18 cellular contexts compared by ENCODE assay signal in the genomic region with DNA sequence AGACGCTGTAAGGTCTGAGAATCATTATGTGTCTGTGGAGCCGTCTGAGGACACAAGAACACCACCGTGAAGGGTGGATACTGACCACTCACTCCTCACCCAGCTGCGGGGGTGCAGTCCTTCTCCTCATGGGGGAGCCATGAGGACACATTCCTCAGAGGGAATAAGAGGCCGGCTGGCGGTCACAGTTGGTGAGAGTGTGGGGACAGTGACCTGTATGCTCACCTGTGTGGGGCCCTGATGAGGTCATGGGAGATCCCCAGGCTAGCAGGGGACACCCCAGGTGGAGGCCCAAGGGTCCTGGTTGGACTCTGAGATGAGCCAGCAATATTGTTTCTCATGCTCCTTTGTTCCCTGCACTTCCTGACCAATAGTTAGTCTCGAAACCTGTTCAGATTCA. TPM values are rescaled to one million over a fixed set of nuclear protein-coding genes. Genes with fewer than 3 reads are reported as not detected.
DNase-seq lines count a peak whose midpoint lies in the region; ATAC-seq and TF ChIP-seq lines count a peak whose summit lies in the region.
"Had no signal": no experiment of that assay in that cellular context is flagged by ENCODE, and none has a peak within 500 bp of the region (broad histone marks: within the 10 kb centered on the region; RNA-seq: fewer than 3 reads in every experiment).

No MANE protein-coding gene starts in this region.

- H3K4me3 Mint-ChIP-seq in dendritic cell treated with granulocyte-macrophage colony-stimulating factor and Interleukin-4, amounts not matched to agents 40 ng/mL and 50 ng/mL, for 4 days = no peak overlapping the region
- no peak overlapping the region for H3K4me3 Mint-ChIP-seq in stimulated activated naive B cell treated with anti-CD40 and anti-IgM and Interleukin-4, amounts not matched to agents 10 μg/mL and 1 μg/mL and 100 μg/mL, for 72 hours
- H3K4me3 Mint-ChIP-seq: CD4-positive, CD25-positive, alpha-beta regulatory T cell; IgD-negative memory B cell had no signal

- peaks cover 2% of the 10 kb centered on the region for H3K9me3 ChIP-seq in mesenchymal stem cell (ENCODE audit: control insufficient read depth, low read length)
- H3K9me3 ChIP-seq in upper lobe of left lung = no peaks in the 10 kb centered on the region
- H3K9me3 ChIP-seq in HAP-1 = no peaks in the 10 kb centered on the region
- H3K9me3 ChIP-seq: BLaER1 had no signal

- H4K8ac ChIP-seq in mesenchymal stem cell (ENCODE audit: low read length) = no peak overlapping the region

- H3K27me3 ChIP-seq in mesenchymal stem cell (ENCODE audit: control insufficient read depth in 1 of 2, insufficient read depth in 1 of 2, low read length in 2 of 2) (peaks cover 0 to 22% of the 10 kb centered on the region in 2 experiments), upper lobe of left lung (no peaks in the 10 kb centered on the region), HAP-1 (ENCODE audit: low read depth) (no peaks in the 10 kb centered on the region)
- H3K27me3 ChIP-seq: BLaER1 had no signal

- peak overlapping the region in 1 of 2 experiments; percentile 15 for H3K14ac ChIP-seq in mesenchymal stem cell (ENCODE audit: low read length in 2 of 2)

- 88% methylated on average over 7 of the region's 7 CpGs for WGBS in mesenchymal stem cell
- 85 to 87% methylated on average over 7 of the region's 7 CpGs for WGBS in upper lobe of left lung, 2 donors

- no peaks in the 10 kb centered on the region for H3K36me3 Mint-ChIP-seq in dendritic cell treated with granulocyte-macrophage colony-stimulating factor and Interleukin-4, amounts not matched to agents 40 ng/mL and 50 ng/mL, for 4 days (ENCODE audit: low read depth)
- no peaks in the 10 kb centered on the region for H3K36me3 Mint-ChIP-seq in stimulated activated naive B cell treated with anti-CD40 and anti-IgM and Interleukin-4, amounts not matched to agents 10 μg/mL and 1 μg/mL and 100 μg/mL, for 72 hours
- H3K36me3 Mint-ChIP-seq: CD4-positive, CD25-positive, alpha-beta regulatory T cell; IgD-negative memory B cell had no signal

- H2AFZ ChIP-seq in mesenchymal stem cell (ENCODE audit: low read depth, low read length) = no peak overlapping the region
- H2AFZ ChIP-seq: GM23248 had no signal

- H3K4me2 ChIP-seq in mesenchymal stem cell (ENCODE audit: low read length, poor library complexity, severe bottlenecking) = no peak overlapping the region
- H3K4me2 ChIP-seq: BLaER1 had no signal

- no peak for TF ChIP-seq EP300 in upper lobe of left lung (IDR thresholded peaks at IDR 0.05)

- peak overlapping the region; percentile 98 for H2AK5ac ChIP-seq in mesenchymal stem cell (ENCODE audit: low read length, severe bottlenecking)

- H3K27ac Mint-ChIP-seq in dendritic cell treated with granulocyte-macrophage colony-stimulating factor and Interleukin-4, amounts not matched to agents 40 ng/mL and 50 ng/mL, for 4 days = peak overlapping the region; percentile 46
- H3K27ac Mint-ChIP-seq in stimulated activated naive B cell treated with anti-CD40 and anti-IgM and Interleukin-4, amounts not matched to agents 10 μg/mL and 1 μg/mL and 100 μg/mL, for 72 hours = no peak overlapping the region
- H3K27ac Mint-ChIP-seq: CD4-positive, CD25-positive, alpha-beta regulatory T cell; IgD-negative memory B cell had no signal

- TF ChIP-seq CTCF in upper lobe of left lung (IDR thresholded peaks at IDR 0.05) = no peak

- no peak overlapping the region for H3K18ac ChIP-seq in mesenchymal stem cell (ENCODE audit: low read depth in 1 of 2, low read length in 2 of 2)

- H3K36me3 ChIP-seq in mesenchymal stem cell (ENCODE audit: control insufficient read depth in 1 of 2, insufficient read depth in 2 of 2, low read depth in 1 of 2, low read length in 2 of 2) (no peaks in the 10 kb centered on the region), upper lobe of left lung (no peaks in the 10 kb centered on the region), HAP-1 (replicated peaks) (no peaks in the 10 kb centered on the region)
- H3K36me3 ChIP-seq: BLaER1 had no signal

- H2BK120ac ChIP-seq in mesenchymal stem cell (ENCODE audit: low read depth, low read length) = no peak overlapping the region

- H3K4me3 ChIP-seq in mesenchymal stem cell (ENCODE audit: insufficient read depth in 1 of 2, low read depth in 1 of 2, low read length in 2 of 2) = no peak overlapping the region
- no peak overlapping the region for H3K4me3 ChIP-seq in upper lobe of left lung
- no peak overlapping the region for H3K4me3 ChIP-seq in HAP-1
- H3K4me3 ChIP-seq: BLaER1 had no signal

- in situ Hi-C loops in HAP-1 (cut with MboI; ENCODE audit: low sequenced_read_pairs) = no loop called here

- no peaks in the 10 kb centered on the region for H3K79me1 ChIP-seq in mesenchymal stem cell (replicated peaks; ENCODE audit: low read length, poor library complexity, severe bottlenecking)

- H3K4me1 ChIP-seq in mesenchymal stem cell (ENCODE audit: control insufficient read depth, insufficient read depth, low read depth, low read length) (peaks cover 20% of the 10 kb centered on the region), upper lobe of left lung (no peaks in the 10 kb centered on the region), HAP-1 (no peaks in the 10 kb centered on the region)
- H3K4me1 ChIP-seq: BLaER1 had no signal

- intact Hi-C loops in dendritic cell treated with granulocyte-macrophage colony-stimulating factor and Interleukin-4, amounts not matched to agents 40 ng/mL and 50 ng/mL, for 4 days (cut with micrococcal nuclease) = no loop called here

- peaks cover 66% of the 10 kb centered on the region for H3K4me1 Mint-ChIP-seq in dendritic cell treated with granulocyte-macrophage colony-stimulating factor and Interleukin-4, amounts not matched to agents 40 ng/mL and 50 ng/mL, for 4 days (ENCODE audit: low read depth)
- peaks cover 25 to 30% of the 10 kb centered on the region in 2 donors for H3K4me1 Mint-ChIP-seq in stimulated activated naive B cell treated with anti-CD40 and anti-IgM and Interleukin-4, amounts not matched to agents 10 μg/mL and 1 μg/mL and 100 μg/mL, for 72 hours
- H3K4me1 Mint-ChIP-seq: CD4-positive, CD25-positive, alpha-beta regulatory T cell had no signal

- H2BK15ac ChIP-seq in mesenchymal stem cell (ENCODE audit: low read depth, poor library complexity, severe bottlenecking) = no peak overlapping the region

- no peaks in the 10 kb centered on the region for H3K27me3 Mint-ChIP-seq in dendritic cell treated with granulocyte-macrophage colony-stimulating factor and Interleukin-4, amounts not matched to agents 40 ng/mL and 50 ng/mL, for 4 days
- no peaks in the 10 kb centered on the region for H3K27me3 Mint-ChIP-seq in stimulated activated naive B cell treated with anti-CD40 and anti-IgM and Interleukin-4, amounts not matched to agents 10 μg/mL and 1 μg/mL and 100 μg/mL, for 72 hours
- H3K27me3 Mint-ChIP-seq: IgD-negative memory B cell had no signal

- peak overlapping the region; percentile 21 for H3K27ac ChIP-seq in mesenchymal stem cell (ENCODE audit: low read length, poor library complexity, severe bottlenecking)
- H3K27ac ChIP-seq in upper lobe of left lung = no peak overlapping the region
- H3K27ac ChIP-seq: 22Rv1, BLaER1, GM23248 had no signal

- no peak for TF ChIP-seq POLR2A in upper lobe of left lung (IDR thresholded peaks at IDR 0.05)

- no peak overlapping the region for H3K4ac ChIP-seq in mesenchymal stem cell (ENCODE audit: low read depth in 1 of 2, low read length in 2 of 2)

- no peak overlapping the region for H2BK12ac ChIP-seq in mesenchymal stem cell (ENCODE audit: low read length in 2 of 2)

- no peak overlapping the region for H4K91ac ChIP-seq in mesenchymal stem cell (ENCODE audit: low read length)

- H3K9ac ChIP-seq in mesenchymal stem cell (ENCODE audit: low read length) = no peak overlapping the region
- H3K9ac ChIP-seq: BLaER1, GM23248 had no signal

- H2BK5ac ChIP-seq in mesenchymal stem cell (ENCODE audit: low read depth, low read length, poor library complexity, severe bottlenecking) = peak overlapping the region; percentile 39

- ATAC-seq in stimulated activated naive B cell treated with anti-CD40 and anti-IgM and Interleukin-4, amounts not matched to agents 10 μg/mL and 1 μg/mL and 100 μg/mL, for 72 hours (replicated peaks) = peak; percentile 54 to 69
- ATAC-seq in upper lobe of left lung (ENCODE audit: low FRiP score in 2 of 2) (no peak), HG02642 (IDR thresholded peaks at IDR 0.05; ENCODE audit: poor library complexity, unreplicated experiment) (no peak)

- H3K23ac ChIP-seq in mesenchymal stem cell (ENCODE audit: low read length in 2 of 2) = no peak overlapping the region

- peak; percentile 35 for DNase-seq in activated CD8-positive, alpha-beta memory T cell treated with anti-CD3 and anti-CD28 coated beads for 24 hours
- no peak for DNase-seq in activated CD8-positive, alpha-beta memory T cell treated with anti-CD3 and anti-CD28 coated beads, Interleukin-2, amount 50 U/mL, for 4 hours
- DNase-seq in mesenchymal stem cell (no peak), upper lobe of left lung (no peak), HAP-1 (ENCODE audit: low spot score in 2 of 2) (no peak)
- no peak for DNase-seq in stimulated activated naive B cell treated with anti-CD40 and anti-IgM and Interleukin-4, amounts not matched to agents 10 μg/mL and 1 μg/mL and 100 μg/mL, for 72 hours
- DNase-seq: Calu3; CD4-positive, CD25-positive, alpha-beta regulatory T cell; DMS 273 treated with DMSO at 0.1 percent for 48 hours; GM23248; H7 had no signal

- no peaks in the 10 kb centered on the region for H3K9me3 Mint-ChIP-seq in dendritic cell treated with granulocyte-macrophage colony-stimulating factor and Interleukin-4, amounts not matched to agents 40 ng/mL and 50 ng/mL, for 4 days
- H3K9me3 Mint-ChIP-seq in stimulated activated naive B cell treated with anti-CD40 and anti-IgM and Interleukin-4, amounts not matched to agents 10 μg/mL and 1 μg/mL and 100 μg/mL, for 72 hours = peaks cover 0 to 2% of the 10 kb centered on the region in 2 donors

RNA-seq across cellular contexts. Expression of gene TRPM1, which starts 2.5 kb away (rescaled TPM):
- polyA plus RNA-seq in mesenchymal stem cell (2013, experiment 1 of 2) = not detected
- polyA plus RNA-seq in mesenchymal stem cell (2013, experiment 2 of 2) = not detected
- total RNA-seq in upper lobe of left lung = not detected
- total RNA-seq: A673; Calu3; CD4-positive, CD25-positive, alpha-beta regulatory T cell; Daoy; GM23248 had no signal
- polyA plus RNA-seq: CD4-positive, CD25-positive, alpha-beta regulatory T cell; GM23248; IgD-negative memory B cell had no signal

Comparison
In these comparisons a context has a peak if more than half of its experiments do, and no peak if none do; other contexts are left out.
1. ATAC-seq: peak in stimulated activated naive B cell treated with anti-CD40 and anti-IgM and Interleukin-4, amounts not matched to agents 10 μg/mL and 1 μg/mL and 100 μg/mL, for 72 hours (2 of 2); none in upper lobe of left lung (0 of 2) and HG02642 (single experiment).